Comparison of ENCODE assay signal across 30 cellular contexts in genomic region chr13:50339291-50339690, GRCh38.
"Had no signal": no experiment of that assay in that cellular context is flagged by ENCODE, and none has a peak within 500 bp of the region (broad histone marks: within the 10 kb centered on the region; RNA-seq: fewer than 3 reads in every experiment).

No MANE protein-coding gene starts in this region.

- H3K9me3 ChIP-seq: MG63, SJCRH30 had no signal

- H3K27ac Mint-ChIP-seq: activated B cell treated with CpG ODN at 0.5 μM for 24 hours; activated CD4-positive, alpha-beta T cell treated with anti-CD3 and anti-CD28 coated beads, Interleukin-2, amount 10 ng/mL, durations not matched to agents 24 days and 14 days; activated CD8-positive, alpha-beta T cell treated with anti-CD3 and anti-CD28 coated beads for 36 hours; activated naive CD8-positive, alpha-beta T cell treated with anti-CD3 and anti-CD28 coated beads for 36 hours; activated T-cell treated with anti-CD3 and anti-CD28 coated beads, Interleukin-2, amount 50 U/mL, for 72 hours; activated T-helper 17 cell treated with anti-CD3 and anti-CD28 coated beads, Interleukin-2, amount 50 U/mL, for 72 hours had no signal

- H3K36me3 ChIP-seq: brain microvascular endothelial cell, MG63, SJCRH30 had no signal

- DNase-seq: activated B cell treated with CpG ODN at 0.5 μM for 24 hours; activated CD4-positive, alpha-beta T cell treated with anti-CD3 and anti-CD28 coated beads, Interleukin-2, amount 50 U/mL, for 4 hours; activated CD8-positive, alpha-beta T cell treated with anti-CD3 and anti-CD28 coated beads for 36 hours; activated effector memory CD4-positive, alpha-beta T cell treated with anti-CD3 and anti-CD28 coated beads, Interleukin-2, amount 50 U/mL, for 16 hours; activated naive CD4-positive, alpha-beta T cell; activated naive CD4-positive, alpha-beta T cell treated with anti-CD3 and anti-CD28 coated beads, Interleukin-2, amount 50 U/mL, for 16 hours; activated naive CD8-positive, alpha-beta T cell treated with anti-CD3 and anti-CD28 coated beads for 36 hours; activated T-cell treated with anti-CD3 and anti-CD28 coated beads, Interleukin-2, amount 50 U/mL, for 1 hour; activated T-cell treated with anti-CD3 and anti-CD28 coated beads, Interleukin-2, amount 50 U/mL, for 72 hours; amniotic stem cell; aorta; brain microvascular endothelial cell; Kasumi-1; KBM-7; MG63; NCI-H1092; NCI-H1436 treated with DMSO at 0.1 percent for 48 hours; NCI-H1694 treated with DMSO at 0.1 percent for 48 hours; NCI-H2029 treated with DMSO at 0.1 percent for 48 hours; NCI-H2107; NCI-H226; NCI-H524 treated with DMSO at 0.1 percent for 48 hours; SHP77; SJCRH30; T1000 had no signal

- H3K27me3 ChIP-seq: brain microvascular endothelial cell, MG63, SJCRH30 had no signal

- H3K4me3 Mint-ChIP-seq: activated B cell treated with CpG ODN at 0.5 μM for 24 hours; activated CD4-positive, alpha-beta T cell treated with anti-CD3 and anti-CD28 coated beads, Interleukin-2, amount 10 ng/mL, durations not matched to agents 24 days and 14 days; activated CD8-positive, alpha-beta T cell treated with anti-CD3 and anti-CD28 coated beads for 36 hours; activated naive CD8-positive, alpha-beta T cell treated with anti-CD3 and anti-CD28 coated beads for 36 hours; activated T-cell treated with anti-CD3 and anti-CD28 coated beads, Interleukin-2, amount 50 U/mL, for 72 hours; activated T-helper 17 cell treated with anti-CD3 and anti-CD28 coated beads, Interleukin-2, amount 50 U/mL, for 72 hours; central memory CD8-positive, alpha-beta T cell had no signal

- H3K9me3 Mint-ChIP-seq: activated CD4-positive, alpha-beta T cell treated with anti-CD3 and anti-CD28 coated beads, Interleukin-2, amount 10 ng/mL, durations not matched to agents 24 days and 14 days; activated CD8-positive, alpha-beta T cell treated with anti-CD3 and anti-CD28 coated beads for 36 hours; activated naive CD8-positive, alpha-beta T cell treated with anti-CD3 and anti-CD28 coated beads for 36 hours; activated T-cell treated with anti-CD3 and anti-CD28 coated beads, Interleukin-2, amount 50 U/mL, for 72 hours had no signal

- H3K27ac ChIP-seq: brain microvascular endothelial cell, SJCRH30, SK-N-MC had no signal

- H3K4me3 ChIP-seq: MG63, SJCRH30, SK-N-MC had no signal

- H3K27me3 Mint-ChIP-seq: activated B cell treated with CpG ODN at 0.5 μM for 24 hours; activated CD8-positive, alpha-beta T cell treated with anti-CD3 and anti-CD28 coated beads for 36 hours; activated naive CD8-positive, alpha-beta T cell treated with anti-CD3 and anti-CD28 coated beads for 36 hours; activated T-helper 17 cell treated with anti-CD3 and anti-CD28 coated beads, Interleukin-2, amount 50 U/mL, for 72 hours; central memory CD8-positive, alpha-beta T cell had no signal

- H3K36me3 Mint-ChIP-seq: activated naive CD8-positive, alpha-beta T cell treated with anti-CD3 and anti-CD28 coated beads for 36 hours had no signal

- H3K4me1 Mint-ChIP-seq: activated B cell treated with CpG ODN at 0.5 μM for 24 hours; activated naive CD8-positive, alpha-beta T cell treated with anti-CD3 and anti-CD28 coated beads for 36 hours; activated T-helper 17 cell treated with anti-CD3 and anti-CD28 coated beads, Interleukin-2, amount 50 U/mL, for 72 hours; central memory CD8-positive, alpha-beta T cell had no signal

- ATAC-seq: activated CD8-positive, alpha-beta T cell treated with anti-CD3 and anti-CD28 coated beads for 36 hours; activated T-cell treated with anti-CD3 and anti-CD28 coated beads, Interleukin-2, amount 50 U/mL, for 72 hours; activated T-helper 17 cell treated with anti-CD3 and anti-CD28 coated beads, Interleukin-2, amount 50 U/mL, for 72 hours; Panc1 had no signal
